Comparison of ENCODE assay signal across 3 cellular contexts in the genomic region with DNA sequence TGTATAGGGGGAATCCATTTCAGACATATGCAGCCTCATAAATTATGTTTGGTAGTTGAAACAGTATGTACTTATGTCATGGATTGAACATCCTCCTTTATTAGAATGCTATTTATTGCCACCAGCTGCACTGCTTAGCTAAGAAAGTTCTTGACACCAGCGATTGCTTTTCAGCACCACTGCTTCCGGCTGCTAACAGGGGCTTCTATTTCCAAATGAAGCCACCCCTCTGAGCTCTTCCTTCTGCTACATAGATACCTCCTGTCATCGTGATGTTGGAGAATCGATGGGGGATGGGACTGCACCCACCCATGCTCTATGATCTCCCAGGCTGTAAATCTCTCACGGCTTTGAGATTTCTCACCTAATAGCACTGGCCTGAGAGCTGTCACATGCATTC.
A peak's percentile ranks its signal among the peaks of the same experiment; 100 is the strongest.
TF ChIP-seq lines count a peak whose summit lies in the region.

No MANE protein-coding gene starts in this region.

TF ChIP-seq in PFSK-1, 5 proteins besides CTCF, POLR2A, EP300 and RAD21 (continued from another document):
- TF ChIP-seq, protein P1, sequence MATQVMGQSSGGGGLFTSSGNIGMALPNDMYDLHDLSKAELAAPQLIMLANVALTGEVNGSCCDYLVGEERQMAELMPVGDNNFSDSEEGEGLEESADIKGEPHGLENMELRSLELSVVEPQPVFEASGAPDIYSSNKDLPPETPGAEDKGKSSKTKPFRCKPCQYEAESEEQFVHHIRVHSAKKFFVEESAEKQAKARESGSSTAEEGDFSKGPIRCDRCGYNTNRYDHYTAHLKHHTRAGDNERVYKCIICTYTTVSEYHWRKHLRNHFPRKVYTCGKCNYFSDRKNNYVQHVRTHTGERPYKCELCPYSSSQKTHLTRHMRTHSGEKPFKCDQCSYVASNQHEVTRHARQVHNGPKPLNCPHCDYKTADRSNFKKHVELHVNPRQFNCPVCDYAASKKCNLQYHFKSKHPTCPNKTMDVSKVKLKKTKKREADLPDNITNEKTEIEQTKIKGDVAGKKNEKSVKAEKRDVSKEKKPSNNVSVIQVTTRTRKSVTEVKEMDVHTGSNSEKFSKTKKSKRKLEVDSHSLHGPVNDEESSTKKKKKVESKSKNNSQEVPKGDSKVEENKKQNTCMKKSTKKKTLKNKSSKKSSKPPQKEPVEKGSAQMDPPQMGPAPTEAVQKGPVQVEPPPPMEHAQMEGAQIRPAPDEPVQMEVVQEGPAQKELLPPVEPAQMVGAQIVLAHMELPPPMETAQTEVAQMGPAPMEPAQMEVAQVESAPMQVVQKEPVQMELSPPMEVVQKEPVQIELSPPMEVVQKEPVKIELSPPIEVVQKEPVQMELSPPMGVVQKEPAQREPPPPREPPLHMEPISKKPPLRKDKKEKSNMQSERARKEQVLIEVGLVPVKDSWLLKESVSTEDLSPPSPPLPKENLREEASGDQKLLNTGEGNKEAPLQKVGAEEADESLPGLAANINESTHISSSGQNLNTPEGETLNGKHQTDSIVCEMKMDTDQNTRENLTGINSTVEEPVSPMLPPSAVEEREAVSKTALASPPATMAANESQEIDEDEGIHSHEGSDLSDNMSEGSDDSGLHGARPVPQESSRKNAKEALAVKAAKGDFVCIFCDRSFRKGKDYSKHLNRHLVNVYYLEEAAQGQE (IDR thresholded peaks at IDR 0.05; ENCODE audit: insufficient read depth in 1 of 2, low read depth in 2 of 2, low read length in 2 of 2), result peak; percentile 63 to 70
- TF ChIP-seq POLR2AphosphoS5 (IDR thresholded peaks at IDR 0.05; ENCODE audit: low read depth, low read length), result no peak

TF ChIP-seq in neural cell, 6 proteins besides CTCF, POLR2A, EP300 and RAD21 (continued from another document):
- TF ChIP-seq MXI1 (conservative IDR thresholded peaks at IDR 0.05; ENCODE audit: poor library complexity, severe bottlenecking), result no peak
- TF ChIP-seq TAF1 (IDR thresholded peaks at IDR 0.05; ENCODE audit: low read depth), result no peak

TF ChIP-seq in HepG2, 621 proteins besides CTCF, POLR2A, EP300 and RAD21 (continued from another document):
- TF ChIP-seq, protein P2, sequence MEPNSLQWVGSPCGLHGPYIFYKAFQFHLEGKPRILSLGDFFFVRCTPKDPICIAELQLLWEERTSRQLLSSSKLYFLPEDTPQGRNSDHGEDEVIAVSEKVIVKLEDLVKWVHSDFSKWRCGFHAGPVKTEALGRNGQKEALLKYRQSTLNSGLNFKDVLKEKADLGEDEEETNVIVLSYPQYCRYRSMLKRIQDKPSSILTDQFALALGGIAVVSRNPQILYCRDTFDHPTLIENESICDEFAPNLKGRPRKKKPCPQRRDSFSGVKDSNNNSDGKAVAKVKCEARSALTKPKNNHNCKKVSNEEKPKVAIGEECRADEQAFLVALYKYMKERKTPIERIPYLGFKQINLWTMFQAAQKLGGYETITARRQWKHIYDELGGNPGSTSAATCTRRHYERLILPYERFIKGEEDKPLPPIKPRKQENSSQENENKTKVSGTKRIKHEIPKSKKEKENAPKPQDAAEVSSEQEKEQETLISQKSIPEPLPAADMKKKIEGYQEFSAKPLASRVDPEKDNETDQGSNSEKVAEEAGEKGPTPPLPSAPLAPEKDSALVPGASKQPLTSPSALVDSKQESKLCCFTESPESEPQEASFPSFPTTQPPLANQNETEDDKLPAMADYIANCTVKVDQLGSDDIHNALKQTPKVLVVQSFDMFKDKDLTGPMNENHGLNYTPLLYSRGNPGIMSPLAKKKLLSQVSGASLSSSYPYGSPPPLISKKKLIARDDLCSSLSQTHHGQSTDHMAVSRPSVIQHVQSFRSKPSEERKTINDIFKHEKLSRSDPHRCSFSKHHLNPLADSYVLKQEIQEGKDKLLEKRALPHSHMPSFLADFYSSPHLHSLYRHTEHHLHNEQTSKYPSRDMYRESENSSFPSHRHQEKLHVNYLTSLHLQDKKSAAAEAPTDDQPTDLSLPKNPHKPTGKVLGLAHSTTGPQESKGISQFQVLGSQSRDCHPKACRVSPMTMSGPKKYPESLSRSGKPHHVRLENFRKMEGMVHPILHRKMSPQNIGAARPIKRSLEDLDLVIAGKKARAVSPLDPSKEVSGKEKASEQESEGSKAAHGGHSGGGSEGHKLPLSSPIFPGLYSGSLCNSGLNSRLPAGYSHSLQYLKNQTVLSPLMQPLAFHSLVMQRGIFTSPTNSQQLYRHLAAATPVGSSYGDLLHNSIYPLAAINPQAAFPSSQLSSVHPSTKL (CRISPR knock-in tag; IDR thresholded peaks at IDR 0.05), result no peak
- TF ChIP-seq KMT2A (CRISPR knock-in tag; IDR thresholded peaks at IDR 0.05) (no peak), ZNF3 (CRISPR knock-in tag; IDR thresholded peaks at IDR 0.05) (no peak), SP4 (CRISPR knock-in tag; IDR thresholded peaks at IDR 0.05) (no peak), MAFG (CRISPR knock-in tag; IDR thresholded peaks at IDR 0.05) (no peak), SRSF9 (IDR thresholded peaks at IDR 0.05; ENCODE audit: borderline replicate concordance, insufficient read depth, low read depth, low read length, poor library complexity, severe bottlenecking) (no peak), ADNP (CRISPR knock-in tag; IDR thresholded peaks at IDR 0.05) (no peak), ZNF546 (CRISPR knock-in tag; conservative IDR thresholded peaks at IDR 0.05) (no peak), ZNF136 (CRISPR knock-in tag; IDR thresholded peaks at IDR 0.05; ENCODE audit: low read depth) (no peak)
- TF ChIP-seq, protein P3, sequence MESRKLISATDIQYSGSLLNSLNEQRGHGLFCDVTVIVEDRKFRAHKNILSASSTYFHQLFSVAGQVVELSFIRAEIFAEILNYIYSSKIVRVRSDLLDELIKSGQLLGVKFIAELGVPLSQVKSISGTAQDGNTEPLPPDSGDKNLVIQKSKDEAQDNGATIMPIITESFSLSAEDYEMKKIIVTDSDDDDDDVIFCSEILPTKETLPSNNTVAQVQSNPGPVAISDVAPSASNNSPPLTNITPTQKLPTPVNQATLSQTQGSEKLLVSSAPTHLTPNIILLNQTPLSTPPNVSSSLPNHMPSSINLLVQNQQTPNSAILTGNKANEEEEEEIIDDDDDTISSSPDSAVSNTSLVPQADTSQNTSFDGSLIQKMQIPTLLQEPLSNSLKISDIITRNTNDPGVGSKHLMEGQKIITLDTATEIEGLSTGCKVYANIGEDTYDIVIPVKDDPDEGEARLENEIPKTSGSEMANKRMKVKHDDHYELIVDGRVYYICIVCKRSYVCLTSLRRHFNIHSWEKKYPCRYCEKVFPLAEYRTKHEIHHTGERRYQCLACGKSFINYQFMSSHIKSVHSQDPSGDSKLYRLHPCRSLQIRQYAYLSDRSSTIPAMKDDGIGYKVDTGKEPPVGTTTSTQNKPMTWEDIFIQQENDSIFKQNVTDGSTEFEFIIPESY (CRISPR knock-in tag; IDR thresholded peaks at IDR 0.05), result no peak
- TF ChIP-seq, protein P4, sequence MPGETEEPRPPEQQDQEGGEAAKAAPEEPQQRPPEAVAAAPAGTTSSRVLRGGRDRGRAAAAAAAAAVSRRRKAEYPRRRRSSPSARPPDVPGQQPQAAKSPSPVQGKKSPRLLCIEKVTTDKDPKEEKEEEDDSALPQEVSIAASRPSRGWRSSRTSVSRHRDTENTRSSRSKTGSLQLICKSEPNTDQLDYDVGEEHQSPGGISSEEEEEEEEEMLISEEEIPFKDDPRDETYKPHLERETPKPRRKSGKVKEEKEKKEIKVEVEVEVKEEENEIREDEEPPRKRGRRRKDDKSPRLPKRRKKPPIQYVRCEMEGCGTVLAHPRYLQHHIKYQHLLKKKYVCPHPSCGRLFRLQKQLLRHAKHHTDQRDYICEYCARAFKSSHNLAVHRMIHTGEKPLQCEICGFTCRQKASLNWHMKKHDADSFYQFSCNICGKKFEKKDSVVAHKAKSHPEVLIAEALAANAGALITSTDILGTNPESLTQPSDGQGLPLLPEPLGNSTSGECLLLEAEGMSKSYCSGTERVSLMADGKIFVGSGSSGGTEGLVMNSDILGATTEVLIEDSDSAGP (CRISPR knock-in tag; IDR thresholded peaks at IDR 0.05; ENCODE audit: borderline replicate concordance), result no peak
TF ChIP-seq in HepG2: peak in this region for 0.
